Comparison of ENCODE assay signal across 2 cellular contexts in the genomic region with DNA sequence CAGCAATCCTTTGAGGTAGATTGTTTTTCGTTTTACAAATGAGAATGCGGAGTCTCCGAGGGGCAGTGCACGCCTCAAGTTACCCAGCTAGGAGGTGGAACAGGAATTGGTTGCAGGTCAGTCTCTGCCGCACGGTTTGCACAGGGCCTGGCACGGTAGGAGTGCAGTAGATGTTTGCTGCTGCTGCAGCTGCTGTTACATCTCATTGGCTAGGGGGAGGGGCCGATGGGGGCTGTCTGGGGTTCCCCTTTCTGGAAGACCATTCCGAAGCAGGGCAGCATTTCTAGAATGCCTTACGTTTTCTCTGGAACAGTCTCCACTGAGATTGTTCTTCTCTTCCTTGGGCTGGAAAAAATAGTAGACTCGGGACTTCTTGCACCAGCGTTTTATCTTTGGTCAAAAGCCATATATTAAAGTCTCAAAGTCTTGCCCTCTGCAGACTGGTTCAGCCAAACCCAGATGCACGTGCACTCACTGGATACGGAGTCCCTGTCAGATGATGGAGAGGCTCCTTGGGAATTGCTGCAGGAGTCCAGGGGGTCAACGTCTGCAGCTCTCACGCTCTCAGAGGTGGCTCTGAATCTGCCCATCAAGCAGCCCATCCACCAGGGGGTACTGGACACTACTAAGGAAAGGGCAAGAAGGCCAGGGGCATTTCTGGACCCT.
TF ChIP-seq lines count a peak whose summit lies in the region.

No MANE protein-coding gene starts in this region.

TF ChIP-seq in SK-N-SH, 30 proteins besides CTCF, POLR2A, EP300 and RAD21 (continued from another document):
- TF ChIP-seq, protein P1, sequence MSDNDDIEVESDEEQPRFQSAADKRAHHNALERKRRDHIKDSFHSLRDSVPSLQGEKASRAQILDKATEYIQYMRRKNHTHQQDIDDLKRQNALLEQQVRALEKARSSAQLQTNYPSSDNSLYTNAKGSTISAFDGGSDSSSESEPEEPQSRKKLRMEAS (IDR thresholded peaks at IDR 0.05; ENCODE audit: low read depth): no peak
- TF ChIP-seq, protein P2, sequence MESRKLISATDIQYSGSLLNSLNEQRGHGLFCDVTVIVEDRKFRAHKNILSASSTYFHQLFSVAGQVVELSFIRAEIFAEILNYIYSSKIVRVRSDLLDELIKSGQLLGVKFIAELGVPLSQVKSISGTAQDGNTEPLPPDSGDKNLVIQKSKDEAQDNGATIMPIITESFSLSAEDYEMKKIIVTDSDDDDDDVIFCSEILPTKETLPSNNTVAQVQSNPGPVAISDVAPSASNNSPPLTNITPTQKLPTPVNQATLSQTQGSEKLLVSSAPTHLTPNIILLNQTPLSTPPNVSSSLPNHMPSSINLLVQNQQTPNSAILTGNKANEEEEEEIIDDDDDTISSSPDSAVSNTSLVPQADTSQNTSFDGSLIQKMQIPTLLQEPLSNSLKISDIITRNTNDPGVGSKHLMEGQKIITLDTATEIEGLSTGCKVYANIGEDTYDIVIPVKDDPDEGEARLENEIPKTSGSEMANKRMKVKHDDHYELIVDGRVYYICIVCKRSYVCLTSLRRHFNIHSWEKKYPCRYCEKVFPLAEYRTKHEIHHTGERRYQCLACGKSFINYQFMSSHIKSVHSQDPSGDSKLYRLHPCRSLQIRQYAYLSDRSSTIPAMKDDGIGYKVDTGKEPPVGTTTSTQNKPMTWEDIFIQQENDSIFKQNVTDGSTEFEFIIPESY (IDR thresholded peaks at IDR 0.05; ENCODE audit: borderline replicate concordance, low read depth): no peak
- TF ChIP-seq, protein P3, sequence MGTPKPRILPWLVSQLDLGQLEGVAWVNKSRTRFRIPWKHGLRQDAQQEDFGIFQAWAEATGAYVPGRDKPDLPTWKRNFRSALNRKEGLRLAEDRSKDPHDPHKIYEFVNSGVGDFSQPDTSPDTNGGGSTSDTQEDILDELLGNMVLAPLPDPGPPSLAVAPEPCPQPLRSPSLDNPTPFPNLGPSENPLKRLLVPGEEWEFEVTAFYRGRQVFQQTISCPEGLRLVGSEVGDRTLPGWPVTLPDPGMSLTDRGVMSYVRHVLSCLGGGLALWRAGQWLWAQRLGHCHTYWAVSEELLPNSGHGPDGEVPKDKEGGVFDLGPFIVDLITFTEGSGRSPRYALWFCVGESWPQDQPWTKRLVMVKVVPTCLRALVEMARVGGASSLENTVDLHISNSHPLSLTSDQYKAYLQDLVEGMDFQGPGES (IDR thresholded peaks at IDR 0.05; ENCODE audit: low read depth, low read length): no peak
- no peak for TF ChIP-seq FOXM1 (IDR thresholded peaks at IDR 0.05; ENCODE audit: low read depth)

TF ChIP-seq in SK-N-SH treated with all-trans-retinoic acid at 6 μM for 48 hours, 23 proteins besides CTCF, POLR2A, EP300 and RAD21 (continued from another document):
- no peak for TF ChIP-seq POU6F1 (CRISPR knock-in tag; IDR thresholded peaks at IDR 0.05; ENCODE audit: borderline replicate concordance, low read depth)
- TF ChIP-seq SNAI2 (CRISPR knock-in tag; IDR thresholded peaks at IDR 0.05): no peak
- no peak for TF ChIP-seq CSDC2 (CRISPR knock-in tag; IDR thresholded peaks at IDR 0.05)
- no peak for TF ChIP-seq ZFP3 (CRISPR knock-in tag; IDR thresholded peaks at IDR 0.05)
- no peak for TF ChIP-seq RARB (CRISPR knock-in tag; IDR thresholded peaks at IDR 0.05)
- no peak for TF ChIP-seq ZNF565 (CRISPR knock-in tag; conservative IDR thresholded peaks at IDR 0.05; ENCODE audit: low read depth)
- TF ChIP-seq TCF4 (CRISPR knock-in tag; IDR thresholded peaks at IDR 0.05; ENCODE audit: borderline replicate concordance): no peak
- no peak for TF ChIP-seq GLIS3 (CRISPR knock-in tag; IDR thresholded peaks at IDR 0.05)
- TF ChIP-seq, protein P4, sequence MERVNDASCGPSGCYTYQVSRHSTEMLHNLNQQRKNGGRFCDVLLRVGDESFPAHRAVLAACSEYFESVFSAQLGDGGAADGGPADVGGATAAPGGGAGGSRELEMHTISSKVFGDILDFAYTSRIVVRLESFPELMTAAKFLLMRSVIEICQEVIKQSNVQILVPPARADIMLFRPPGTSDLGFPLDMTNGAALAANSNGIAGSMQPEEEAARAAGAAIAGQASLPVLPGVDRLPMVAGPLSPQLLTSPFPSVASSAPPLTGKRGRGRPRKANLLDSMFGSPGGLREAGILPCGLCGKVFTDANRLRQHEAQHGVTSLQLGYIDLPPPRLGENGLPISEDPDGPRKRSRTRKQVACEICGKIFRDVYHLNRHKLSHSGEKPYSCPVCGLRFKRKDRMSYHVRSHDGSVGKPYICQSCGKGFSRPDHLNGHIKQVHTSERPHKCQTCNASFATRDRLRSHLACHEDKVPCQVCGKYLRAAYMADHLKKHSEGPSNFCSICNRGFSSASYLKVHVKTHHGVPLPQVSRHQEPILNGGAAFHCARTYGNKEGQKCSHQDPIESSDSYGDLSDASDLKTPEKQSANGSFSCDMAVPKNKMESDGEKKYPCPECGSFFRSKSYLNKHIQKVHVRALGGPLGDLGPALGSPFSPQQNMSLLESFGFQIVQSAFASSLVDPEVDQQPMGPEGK (CRISPR knock-in tag; IDR thresholded peaks at IDR 0.05; ENCODE audit: borderline replicate concordance): no peak
- no peak for TF ChIP-seq ZNF70 (CRISPR knock-in tag; IDR thresholded peaks at IDR 0.05)
